ENCODE assay signal across 8 cellular contexts in genomic region chr10:36779238-36779846, GRCh38.
DNase-seq lines count a peak whose midpoint lies in the region; ATAC-seq and TF ChIP-seq lines count a peak whose summit lies in the region.

No MANE protein-coding gene starts in this region.

- no peaks in the 10 kb centered on the region for H3K27me3 ChIP-seq in psoas muscle (ENCODE audit: insufficient read depth in 3 of 3, low read length in 2 of 3)

- no peak overlapping the region for H3K27ac ChIP-seq in 22Rv1
- no peak overlapping the region for H3K27ac ChIP-seq in psoas muscle

- no peaks in the 10 kb centered on the region for H3K36me3 ChIP-seq in psoas muscle (ENCODE audit: insufficient read depth in 1 of 2, low read depth in 1 of 2)

- 8 to 9% (median 9%) methylated on average over 2 of the region's 2 CpGs for WGBS in psoas muscle, 3 donors

- H3K4me3 ChIP-seq in psoas muscle = no peak overlapping the region

- peak; percentile 76 for DNase-seq in HT1080 (ENCODE audit: low read depth)
- DNase-seq in SW 1271 (lab: John Stamatoyannopoulos, UW) = peak; percentile 1 to 64
- DNase-seq in glomerular endothelial cell (ENCODE audit: extremely low read depth, low read depth, low spot score) = peak; percentile 55
- DNase-seq in psoas muscle = no peak
- no peak for DNase-seq in DMS79 (lab: John Stamatoyannopoulos, UW)

- no peaks in the 10 kb centered on the region for H3K4me1 ChIP-seq in psoas muscle

- peak; percentile 80 for TF ChIP-seq CTCF in 22Rv1 (IDR thresholded peaks at IDR 0.05)
- TF ChIP-seq CTCF in psoas muscle (IDR thresholded peaks at IDR 0.05) = peak; percentile 70

- intact Hi-C loops in psoas muscle (cut with DNase I) = loop anchor here (2.0 kb wide), 1 partner anchor 1145 kb away; no protein-coding TSS in a partner anchor

- ATAC-seq in psoas muscle = peak; percentile 64 to 77 (median 68)
- ATAC-seq in GM21786 (IDR thresholded peaks at IDR 0.05; ENCODE audit: unreplicated experiment) = no peak
- ATAC-seq in HG02571 (IDR thresholded peaks at IDR 0.05; ENCODE audit: unreplicated experiment) = no peak

- no peaks in the 10 kb centered on the region for H3K9me3 ChIP-seq in psoas muscle

Comparison
In these comparisons a context has a peak if more than half of its experiments do, and no peak if none do; other contexts are left out.
1. DNase-seq: peak in HT1080 (single experiment), SW 1271 (2 of 2) and glomerular endothelial cell (single experiment); none in psoas muscle (0 of 2) and DMS79 (single experiment).
2. ATAC-seq: peak in psoas muscle (4 of 4); none in GM21786 (single experiment) and HG02571 (single experiment).